Comparison of ENCODE assay signal across 17 cellular contexts in the genomic region with DNA sequence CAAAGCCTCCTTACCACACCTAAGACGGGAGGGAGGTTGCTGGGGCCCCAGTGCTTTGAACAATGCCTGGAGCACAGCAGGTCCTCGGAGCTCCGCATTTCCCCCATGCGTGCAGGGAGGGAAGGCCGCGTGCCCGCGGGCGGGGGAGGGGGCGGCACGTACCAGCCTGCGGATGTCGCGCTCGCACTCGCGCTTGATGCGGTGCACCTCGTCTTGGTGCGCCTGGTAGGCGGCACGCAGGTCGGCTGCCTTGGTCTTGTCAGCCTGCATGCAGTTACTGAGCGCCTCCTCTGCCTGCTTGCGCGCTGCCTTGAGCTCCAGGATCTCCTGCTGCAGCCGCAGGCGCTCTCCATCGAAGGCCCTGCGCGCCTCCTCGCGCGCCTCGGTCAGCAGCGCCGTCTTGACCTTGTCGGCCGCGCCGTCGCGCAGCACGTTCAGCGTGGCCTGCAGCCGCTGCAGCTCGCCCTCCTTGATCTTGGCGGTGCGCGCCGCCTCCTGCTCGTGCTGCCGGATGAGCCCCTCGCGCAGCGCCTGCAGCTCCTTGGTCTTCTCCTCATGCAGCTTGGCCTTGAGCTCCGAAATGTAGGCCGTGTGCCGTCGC.
DNase-seq lines count a peak whose midpoint lies in the region; ATAC-seq and TF ChIP-seq lines count a peak whose summit lies in the region.
"Had no signal": no experiment of that assay in that cellular context is flagged by ENCODE, and none has a peak within 500 bp of the region (broad histone marks: within the 10 kb centered on the region; RNA-seq: fewer than 3 reads in every experiment).

No MANE protein-coding gene starts in this region.

- H3K36me3 Mint-ChIP-seq in CD14-positive monocyte: no peaks in the 10 kb centered on the region

- H3K4me1 Mint-ChIP-seq in CD14-positive monocyte: no peaks in the 10 kb centered on the region
- H3K4me1 Mint-ChIP-seq: CD4-positive, CD25-positive, alpha-beta regulatory T cell had no signal

- H3K27ac ChIP-seq in WERI-Rb-1: peak overlapping the region; percentile 80
- H3K27ac ChIP-seq: A549, HL-60 had no signal

- H3K27me3 Mint-ChIP-seq in CD14-positive monocyte (ENCODE audit: low read depth in 3 of 3): peaks cover 8 to 36% (median 19%) of the 10 kb centered on the region in 3 donors
- H3K27me3 Mint-ChIP-seq: CD4-positive, CD25-positive, alpha-beta regulatory T cell had no signal

- H3K4me3 Mint-ChIP-seq in CD14-positive monocyte: peak overlapping the region in 1 of 2 donors; percentile 46
- H3K4me3 Mint-ChIP-seq: CD4-positive, CD25-positive, alpha-beta regulatory T cell had no signal

- ATAC-seq in GM21786 (IDR thresholded peaks at IDR 0.05; ENCODE audit: unreplicated experiment): no peak
- ATAC-seq: A549 had no signal

- H3K36me3 ChIP-seq in WERI-Rb-1: peaks cover 3% of the 10 kb centered on the region; the same call in 1 of the 2 replicates

- peaks cover 0 to 14% (median 4%) of the 10 kb centered on the region in 7 donors for H3K9me3 Mint-ChIP-seq in CD14-positive monocyte
- H3K9me3 Mint-ChIP-seq: CD4-positive, CD25-positive, alpha-beta regulatory T cell had no signal

- intact Hi-C loops in CD14-positive monocyte (cut with micrococcal nuclease): no loop called here
- intact Hi-C loops in posterior vena cava (cut with DNase I): no loop called here

- H3K27me3 ChIP-seq in WERI-Rb-1 (ENCODE audit: insufficient read depth, low read depth, severe bottlenecking): no peaks in the 10 kb centered on the region

- H3K4me3 ChIP-seq in WERI-Rb-1 (ENCODE audit: low read depth, low read length): no peak overlapping the region
- H3K4me3 ChIP-seq: A549 had no signal

- peak; percentile 22 for DNase-seq in CD14-positive monocyte (ENCODE audit: low spot score)
- peak; percentile 94 for DNase-seq in WERI-Rb-1
- DNase-seq in iPS-NIHi11 (ENCODE audit: low spot score): peak; percentile 49
- peak; percentile 70 for DNase-seq in posterior vena cava (ENCODE audit: low spot score)
- no peak for DNase-seq in Kasumi-1 (lab: John Stamatoyannopoulos, UW)
- DNase-seq in effector CD8-positive, alpha-beta T cell (lab: John Stamatoyannopoulos, UW): no peak
- DNase-seq: CD4-positive, CD25-positive, alpha-beta regulatory T cell; DMS79 treated with DMSO at 0.1 percent for 48 hours; GF-D8; KBM-7; NCI-H1105; NCI-H187; NCI-H510A; SHP77 treated with DMSO at 0.1 percent for 48 hours had no signal

- no peak for TF ChIP-seq CTCF in CD14-positive monocyte (IDR thresholded peaks at IDR 0.05)
- TF ChIP-seq CTCF in WERI-Rb-1 (IDR thresholded peaks at IDR 0.05; ENCODE audit: low read depth, low read length): no peak

- H3K9me3 ChIP-seq in WERI-Rb-1 (ENCODE audit: severe bottlenecking): no peaks in the 10 kb centered on the region
- H3K9me3 ChIP-seq: A549 had no signal

- no peak overlapping the region for H3K27ac Mint-ChIP-seq in CD14-positive monocyte
- H3K27ac Mint-ChIP-seq: CD4-positive, CD25-positive, alpha-beta regulatory T cell had no signal

Comparison
In these comparisons a context has a peak if more than half of its experiments do, and no peak if none do; other contexts are left out.
1. DNase-seq: peak in CD14-positive monocyte (single experiment), WERI-Rb-1 (single experiment), iPS-NIHi11 (single experiment) and posterior vena cava (single experiment); none in Kasumi-1 (0 of 2) and effector CD8-positive, alpha-beta T cell (single experiment).